1 cellular context compared by ENCODE assay signal in genomic region chr4:22483551-22483981, GRCh38.
TF ChIP-seq lines count a peak whose summit lies in the region.

No MANE protein-coding gene starts in this region.

TF ChIP-seq in GM12878, 131 proteins besides CTCF, POLR2A, EP300 and RAD21 (continued from another document):
- peak; percentile 54; the same call in 1 of the 2 replicates for TF ChIP-seq RELB (IDR thresholded peaks at IDR 0.05; ENCODE audit: low read depth)
- peak; percentile 80; a peak in 3 of 4 replicates for TF ChIP-seq IKZF2 (IDR thresholded peaks at IDR 0.05)
- TF ChIP-seq MTA2 (IDR thresholded peaks at IDR 0.05; ENCODE audit: low read depth) = peak; percentile 97
- TF ChIP-seq ZSCAN29 (IDR thresholded peaks at IDR 0.05) = no peak
- no peak for TF ChIP-seq SMAD5 (IDR thresholded peaks at IDR 0.05; ENCODE audit: low read depth)
- TF ChIP-seq PBX3 (IDR thresholded peaks at IDR 0.05; ENCODE audit: insufficient replicate concordance, low read depth, low read length) = peak; percentile 13
- TF ChIP-seq DPF2 (IDR thresholded peaks at IDR 0.05) = peak; percentile 78
- no peak for TF ChIP-seq IRF4 (IDR thresholded peaks at IDR 0.05; ENCODE audit: low read depth, low read length)
- TF ChIP-seq NFYA (IDR thresholded peaks at IDR 0.05; ENCODE audit: borderline replicate concordance, low read depth, low read length) = no peak
- TF ChIP-seq NR2F1 (conservative IDR thresholded peaks at IDR 0.05) = no peak
- TF ChIP-seq CHD2 (IDR thresholded peaks at IDR 0.05; ENCODE audit: borderline replicate concordance, low read depth, low read length) = 0 out of 2 replicates have a peak, but pooled peaks have one; percentile 10
- no peak for TF ChIP-seq SREBF1 (IDR thresholded peaks at IDR 0.05; ENCODE audit: low read length)
- peak; percentile 50; the same call in 1 of the 2 replicates for TF ChIP-seq NBN (IDR thresholded peaks at IDR 0.05)
- TF ChIP-seq ZNF24 (IDR thresholded peaks at IDR 0.05) = 0 out of 2 replicates have a peak, but pooled peaks have one; percentile 0
- no peak for TF ChIP-seq SP1 (IDR thresholded peaks at IDR 0.05; ENCODE audit: low read depth, low read length)
- TF ChIP-seq IKZF1 (conservative IDR thresholded peaks at IDR 0.05) = peak; percentile 59
- no peak for TF ChIP-seq SRF (IDR thresholded peaks at IDR 0.05; ENCODE audit: low read depth in 2 of 2, low read length in 2 of 2)
- TF ChIP-seq NFXL1 (IDR thresholded peaks at IDR 0.05; ENCODE audit: borderline replicate concordance) = no peak
- TF ChIP-seq E2F4 (IDR thresholded peaks at IDR 0.05; ENCODE audit: low read depth, low read length) = no peak
- TF ChIP-seq TARDBP (IDR thresholded peaks at IDR 0.05; ENCODE audit: borderline replicate concordance) = no peak
- TF ChIP-seq YBX1 (IDR thresholded peaks at IDR 0.05) = no peak
- TF ChIP-seq MXI1 (IDR thresholded peaks at IDR 0.05; ENCODE audit: low read depth, low read length) = no peak
- TF ChIP-seq, protein P1, sequence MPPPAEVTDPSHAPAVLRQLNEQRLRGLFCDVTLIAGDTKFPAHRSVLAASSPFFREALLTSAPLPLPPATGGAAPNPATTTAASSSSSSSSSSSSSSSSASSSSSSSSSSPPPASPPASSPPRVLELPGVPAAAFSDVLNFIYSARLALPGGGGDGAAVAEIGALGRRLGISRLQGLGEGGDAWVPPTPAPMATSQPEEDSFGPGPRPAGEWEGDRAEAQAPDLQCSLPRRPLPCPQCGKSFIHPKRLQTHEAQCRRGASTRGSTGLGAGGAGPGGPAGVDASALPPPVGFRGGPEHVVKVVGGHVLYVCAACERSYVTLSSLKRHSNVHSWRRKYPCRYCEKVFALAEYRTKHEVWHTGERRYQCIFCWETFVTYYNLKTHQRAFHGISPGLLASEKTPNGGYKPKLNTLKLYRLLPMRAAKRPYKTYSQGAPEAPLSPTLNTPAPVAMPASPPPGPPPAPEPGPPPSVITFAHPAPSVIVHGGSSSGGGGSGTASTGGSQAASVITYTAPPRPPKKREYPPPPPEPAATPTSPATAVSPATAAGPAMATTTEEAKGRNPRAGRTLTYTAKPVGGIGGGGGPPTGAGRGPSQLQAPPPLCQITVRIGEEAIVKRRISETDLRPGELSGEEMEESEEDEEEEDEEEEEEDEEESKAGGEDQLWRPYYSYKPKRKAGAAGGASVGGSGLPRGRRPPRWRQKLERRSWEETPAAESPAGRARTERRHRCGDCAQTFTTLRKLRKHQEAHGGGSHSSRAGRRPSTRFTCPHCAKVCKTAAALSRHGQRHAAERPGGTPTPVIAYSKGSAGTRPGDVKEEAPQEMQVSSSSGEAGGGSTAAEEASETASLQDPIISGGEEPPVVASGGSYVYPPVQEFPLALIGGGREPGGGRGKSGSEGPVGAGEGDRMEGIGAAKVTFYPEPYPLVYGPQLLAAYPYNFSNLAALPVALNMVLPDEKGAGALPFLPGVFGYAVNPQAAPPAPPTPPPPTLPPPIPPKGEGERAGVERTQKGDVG (CRISPR knock-in tag; IDR thresholded peaks at IDR 0.05) = no peak
- TF ChIP-seq BMI1 (IDR thresholded peaks at IDR 0.05; ENCODE audit: borderline replicate concordance) = peak; percentile 61; the same call in 1 of the 2 replicates
- TF ChIP-seq, protein P2, sequence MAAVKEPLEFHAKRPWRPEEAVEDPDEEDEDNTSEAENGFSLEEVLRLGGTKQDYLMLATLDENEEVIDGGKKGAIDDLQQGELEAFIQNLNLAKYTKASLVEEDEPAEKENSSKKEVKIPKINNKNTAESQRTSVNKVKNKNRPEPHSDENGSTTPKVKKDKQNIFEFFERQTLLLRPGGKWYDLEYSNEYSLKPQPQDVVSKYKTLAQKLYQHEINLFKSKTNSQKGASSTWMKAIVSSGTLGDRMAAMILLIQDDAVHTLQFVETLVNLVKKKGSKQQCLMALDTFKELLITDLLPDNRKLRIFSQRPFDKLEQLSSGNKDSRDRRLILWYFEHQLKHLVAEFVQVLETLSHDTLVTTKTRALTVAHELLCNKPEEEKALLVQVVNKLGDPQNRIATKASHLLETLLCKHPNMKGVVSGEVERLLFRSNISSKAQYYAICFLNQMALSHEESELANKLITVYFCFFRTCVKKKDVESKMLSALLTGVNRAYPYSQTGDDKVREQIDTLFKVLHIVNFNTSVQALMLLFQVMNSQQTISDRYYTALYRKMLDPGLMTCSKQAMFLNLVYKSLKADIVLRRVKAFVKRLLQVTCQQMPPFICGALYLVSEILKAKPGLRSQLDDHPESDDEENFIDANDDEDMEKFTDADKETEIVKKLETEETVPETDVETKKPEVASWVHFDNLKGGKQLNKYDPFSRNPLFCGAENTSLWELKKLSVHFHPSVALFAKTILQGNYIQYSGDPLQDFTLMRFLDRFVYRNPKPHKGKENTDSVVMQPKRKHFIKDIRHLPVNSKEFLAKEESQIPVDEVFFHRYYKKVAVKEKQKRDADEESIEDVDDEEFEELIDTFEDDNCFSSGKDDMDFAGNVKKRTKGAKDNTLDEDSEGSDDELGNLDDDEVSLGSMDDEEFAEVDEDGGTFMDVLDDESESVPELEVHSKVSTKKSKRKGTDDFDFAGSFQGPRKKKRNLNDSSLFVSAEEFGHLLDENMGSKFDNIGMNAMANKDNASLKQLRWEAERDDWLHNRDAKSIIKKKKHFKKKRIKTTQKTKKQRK (IDR thresholded peaks at IDR 0.05; ENCODE audit: low read depth, low read length) = no peak
- no peak for TF ChIP-seq RUNX3 (IDR thresholded peaks at IDR 0.05; ENCODE audit: low read length)
- peak; percentile 23 to 54; a peak in 1 of 4 replicates for TF ChIP-seq BHLHE40 (IDR thresholded peaks at IDR 0.05; ENCODE audit: borderline replicate concordance in 1 of 2, low read depth in 2 of 2, low read length in 1 of 2)
- peak; percentile 77 for TF ChIP-seq BCL11A (IDR thresholded peaks at IDR 0.05; ENCODE audit: low read depth, low read length)
- TF ChIP-seq ATF7 (IDR thresholded peaks at IDR 0.05; ENCODE audit: low read depth) = peak; percentile 87
- no peak for TF ChIP-seq STAT1 (conservative IDR thresholded peaks at IDR 0.05)
- no peak for TF ChIP-seq STAT3 (IDR thresholded peaks at IDR 0.05; ENCODE audit: low read depth, low read length)
- no peak for TF ChIP-seq RFX5 (IDR thresholded peaks at IDR 0.05; ENCODE audit: low read depth, low read length)
- no peak for TF ChIP-seq IRF3 (IDR thresholded peaks at IDR 0.05)
- TF ChIP-seq BRCA1 (IDR thresholded peaks at IDR 0.05; ENCODE audit: low read depth, low read length) = no peak
- no peak for TF ChIP-seq KLF5 (IDR thresholded peaks at IDR 0.05; ENCODE audit: partially characterized antibody)
- TF ChIP-seq POU2F2 (IDR thresholded peaks at IDR 0.05; ENCODE audit: borderline replicate concordance, low read depth, low read length) = no peak; the same call in 2 of the 3 replicates
- TF ChIP-seq SMAD1 (IDR thresholded peaks at IDR 0.05; ENCODE audit: low read depth, partially characterized antibody) = peak; percentile 75
- TF ChIP-seq JUNB (IDR thresholded peaks at IDR 0.05) = no peak
- TF ChIP-seq SREBF2 (IDR thresholded peaks at IDR 0.05; ENCODE audit: low read length) = no peak
- no peak for TF ChIP-seq CUX1 (IDR thresholded peaks at IDR 0.05; ENCODE audit: insufficient replicate concordance, low read depth, low read length)
- TF ChIP-seq KAT2A (conservative IDR thresholded peaks at IDR 0.05; ENCODE audit: control insufficient read depth, low read depth, low read length) = no peak
- no peak for TF ChIP-seq SIN3A (IDR thresholded peaks at IDR 0.05; ENCODE audit: low read depth, low read length)
- no peak for TF ChIP-seq MEF2A (IDR thresholded peaks at IDR 0.05; ENCODE audit: insufficient read depth, low read depth, low read length)
